In genomic region chr12:89789862-89790261, GRCh38 we compare ENCODE assay signal across 9 cellular contexts.
A peak's percentile ranks its signal among the peaks of the same experiment; 100 is the strongest.
DNase-seq lines count a peak whose midpoint lies in the region; ATAC-seq, FAIRE-seq and TF ChIP-seq lines count a peak whose summit lies in the region.
"Had no signal": no experiment of that assay in that cellular context is flagged by ENCODE, and none has a peak within 500 bp of the region (broad histone marks: within the 10 kb centered on the region; RNA-seq: fewer than 3 reads in every experiment).

No MANE protein-coding gene starts in this region.

- H3K36me3 ChIP-seq in liver (ENCODE audit: control insufficient read depth in 4 of 4, insufficient read depth in 3 of 4, low read depth in 1 of 4, low read length in 3 of 4): no peaks in the 10 kb centered on the region
- H3K36me3 ChIP-seq in HepG2 (replicated peaks in 1 of 2; ENCODE audit: control insufficient read depth in 1 of 2, insufficient read depth in 2 of 2, low read length in 2 of 2): no peaks in the 10 kb centered on the region

- peaks cover 24 to 35% of the 10 kb centered on the region in 2 donors for H3K9me3 Mint-ChIP-seq in stimulated activated naive CD8-positive, alpha-beta T cell treated with anti-CD3 and anti-CD28 coated beads, Interleukin-15, amount 100 ng/mL, for 72 hours

- no peak for FAIRE-seq in HepG2 (lab: Jason Lieb, UNC)

- TF ChIP-seq POLR2A in HepG2 (IDR thresholded peaks at IDR 0.05; ENCODE audit: insufficient read depth in 1 of 2, low read depth in 2 of 2, low read length in 2 of 2): no peak

- in situ Hi-C loops in HepG2 (cut with HindIII; ENCODE audit: extremely low pct_ligation_motif_present, low pct_unique_long_range_greater_than_20kb): no loop called here

- no peak overlapping the region for H3K4me3 Mint-ChIP-seq in stimulated activated naive CD8-positive, alpha-beta T cell treated with anti-CD3 and anti-CD28 coated beads, Interleukin-15, amount 100 ng/mL, for 72 hours
- H3K4me3 Mint-ChIP-seq: activated CD4-positive, alpha-beta memory T cell treated with anti-CD3 and anti-CD28 coated beads for 36 hours had no signal

- no peaks in the 10 kb centered on the region for H4K20me1 ChIP-seq in HepG2 (ENCODE audit: insufficient read depth, low read length)

- H3K4me1 Mint-ChIP-seq in stimulated activated naive CD8-positive, alpha-beta T cell treated with anti-CD3 and anti-CD28 coated beads, Interleukin-15, amount 100 ng/mL, for 72 hours: no peaks in the 10 kb centered on the region

- H3K27me3 Mint-ChIP-seq in stimulated activated naive CD8-positive, alpha-beta T cell treated with anti-CD3 and anti-CD28 coated beads, Interleukin-15, amount 100 ng/mL, for 72 hours: no peaks in the 10 kb centered on the region
- H3K27me3 Mint-ChIP-seq: activated CD4-positive, alpha-beta memory T cell treated with anti-CD3 and anti-CD28 coated beads for 36 hours had no signal

- no peaks in the 10 kb centered on the region for H3K79me2 ChIP-seq in HepG2 (ENCODE audit: insufficient read depth, low read length)

- CTCF ChIA-PET in HepG2 (lab: Yijun Ruan, JAX; ENCODE audit: low intra/inter-chr PET ratio, low total read pairs): no interaction called here

- TF ChIP-seq EP300 in HepG2 (IDR thresholded peaks at IDR 0.05; ENCODE audit: low read depth in 2 of 2, low read length in 2 of 2) (no peak), HepG2 (CRISPR knock-in tag; IDR thresholded peaks at IDR 0.05; ENCODE audit: borderline replicate concordance) (no peak)

- peak; percentile 5 to 12 for TF ChIP-seq RAD21 in liver (IDR thresholded peaks at IDR 0.05)
- no peak for TF ChIP-seq RAD21 in HepG2 (CRISPR knock-in tag; IDR thresholded peaks at IDR 0.05)

- H3K9ac ChIP-seq in liver (ENCODE audit: low read depth in 1 of 2, low read length in 2 of 2) (no peak overlapping the region), HepG2 (ENCODE audit: insufficient read depth, low read depth, low read length) (no peak overlapping the region)

- no peak for ATAC-seq in HepG2
- ATAC-seq in HG03354 (IDR thresholded peaks at IDR 0.05; ENCODE audit: poor library complexity, severe bottlenecking, unreplicated experiment): peak; percentile 81
- ATAC-seq in stimulated activated naive CD8-positive, alpha-beta T cell treated with anti-CD3 and anti-CD28 coated beads, Interleukin-15, amount 100 ng/mL, for 72 hours: no peak

- H2AFZ ChIP-seq in HepG2 (ENCODE audit: low read length): no peak overlapping the region

- DNase-seq in HepG2 (ENCODE audit: low spot score) (no peak), cardiac fibroblast (ENCODE audit: low read depth in 2 of 2) (peak; percentile 26 to 32), NCI-H2171 treated with DMSO at 0.1 percent for 48 hours (lab: John Stamatoyannopoulos, UW) (no peak), hypothalamus (lab: John Stamatoyannopoulos, UW) (no peak)
- DNase-seq in stimulated activated CD4-positive, alpha-beta T cell treated with anti-CD3 and anti-CD28 coated beads, Interleukin-4, amount 100 ng/mL, for 24 hours: no peak
- no peak for DNase-seq in stimulated activated naive CD8-positive, alpha-beta T cell treated with anti-CD3 and anti-CD28 coated beads, Interleukin-15, amount 100 ng/mL, for 72 hours
- DNase-seq: activated CD4-positive, alpha-beta memory T cell treated with anti-CD3 and anti-CD28 coated beads for 36 hours had no signal

- H3K27me3 ChIP-seq in liver (ENCODE audit: control insufficient read depth in 4 of 4, insufficient read depth in 4 of 4, low read length in 3 of 4): no peaks in the 10 kb centered on the region
- no peaks in the 10 kb centered on the region for H3K27me3 ChIP-seq in HepG2 (ENCODE audit: control insufficient read depth in 1 of 2, insufficient read depth in 2 of 2, low read length in 2 of 2)

- H3K9me3 ChIP-seq in liver (ENCODE audit: control insufficient read depth in 4 of 4, low read length in 3 of 4) (peaks cover 0 to 7% (median 0%) of the 10 kb centered on the region in 4 donors), HepG2 (ENCODE audit: low read length) (peaks cover 14% of the 10 kb centered on the region)

- POLR2A ChIA-PET in HepG2 (lab: Yijun Ruan, JAX): no interaction called here

- intact Hi-C loops in HepG2 (cut with micrococcal nuclease; ENCODE audit: unreplicated experiment): loop anchor here (5.0 kb wide), 1 partner anchor 1372 kb away; no protein-coding TSS in a partner anchor

- H3K4me2 ChIP-seq in HepG2 (ENCODE audit: low read depth, low read length): no peak overlapping the region

- no TSS peak for BruUV-seq in HepG2 (replicated peaks; lab: Mats Ljungman, UMichigan)

- no peak for TF ChIP-seq CTCF in liver (IDR thresholded peaks at IDR 0.05; ENCODE audit: low read depth, low read length, missing input control)
- TF ChIP-seq CTCF in HepG2 (CRISPR knock-in tag; IDR thresholded peaks at IDR 0.05): no peak
- no peak for TF ChIP-seq CTCF in cardiac fibroblast (IDR thresholded peaks at IDR 0.05; ENCODE audit: low read depth, low read length)

- WGBS in liver: 46% methylated on average over 1 of the region's 1 CpG
- WGBS in HepG2 (ENCODE audit: low lambda C conversion rate): 0% methylated on average over 1 of the region's 1 CpG

- no peak overlapping the region for H3K27ac Mint-ChIP-seq in stimulated activated naive CD8-positive, alpha-beta T cell treated with anti-CD3 and anti-CD28 coated beads, Interleukin-15, amount 100 ng/mL, for 72 hours
- H3K27ac Mint-ChIP-seq: activated CD4-positive, alpha-beta memory T cell treated with anti-CD3 and anti-CD28 coated beads for 36 hours had no signal

- H3K4me3 ChIP-seq in liver (ENCODE audit: low read depth in 1 of 3, low read length in 3 of 3): no peak overlapping the region
- H3K4me3 ChIP-seq in HepG2 (replicated peaks in 1 of 3; ENCODE audit: insufficient read depth in 1 of 3, low read depth in 2 of 3, low read length in 3 of 3): no peak overlapping the region
- H3K4me3 ChIP-seq in cardiac fibroblast (replicated peaks in 1 of 2; ENCODE audit: low read depth in 2 of 2, low read length in 2 of 2): no peak overlapping the region

- no peak overlapping the region for H3K27ac ChIP-seq in liver (ENCODE audit: low read depth in 1 of 2, low read length in 2 of 2)
- no peak overlapping the region for H3K27ac ChIP-seq in HepG2 (ENCODE audit: extremely low read length, insufficient read depth, low read length)

- H3K4me1 ChIP-seq in liver (ENCODE audit: control insufficient read depth in 4 of 4, insufficient read depth in 4 of 4, low read length in 3 of 4) (no peaks in the 10 kb centered on the region), HepG2 (ENCODE audit: insufficient read depth, low read length) (no peaks in the 10 kb centered on the region)

TF ChIP-seq in liver, 16 proteins besides CTCF, POLR2A, EP300 and RAD21:
- TF ChIP-seq RXRA (IDR thresholded peaks at IDR 0.05) (no peak), NR2F2 (IDR thresholded peaks at IDR 0.05) (no peak), EGR1 (IDR thresholded peaks at IDR 0.05; ENCODE audit: low read depth in 2 of 2) (no peak), FOXA1 (IDR thresholded peaks at IDR 0.05) (no peak)

TF ChIP-seq in HepG2, 621 proteins besides CTCF, POLR2A, EP300 and RAD21:
- no peak for TF ChIP-seq TERF1 (CRISPR knock-in tag; IDR thresholded peaks at IDR 0.05)
- no peak for TF ChIP-seq ZNF788 (CRISPR knock-in tag; IDR thresholded peaks at IDR 0.05; ENCODE audit: borderline replicate concordance)
- no peak for TF ChIP-seq ADNP (CRISPR knock-in tag; IDR thresholded peaks at IDR 0.05)
- TF ChIP-seq ZNF282 (IDR thresholded peaks at IDR 0.05; ENCODE audit: partially characterized antibody): no peak
- no peak for TF ChIP-seq ZFAT (CRISPR knock-in tag; conservative IDR thresholded peaks at IDR 0.05)
TF ChIP-seq in HepG2: peak in this region for 0.

Comparison
In these comparisons a context has a peak if more than half of its experiments do, and no peak if none do; other contexts are left out.
1. DNase-seq: peak in cardiac fibroblast (2 of 2); none in HepG2 (single experiment), NCI-H2171 treated with DMSO at 0.1 percent for 48 hours (single experiment), hypothalamus (0 of 51), stimulated activated CD4-positive, alpha-beta T cell treated with anti-CD3 and anti-CD28 coated beads, Interleukin-4, amount 100 ng/mL, for 24 hours (single experiment) and stimulated activated naive CD8-positive, alpha-beta T cell treated with anti-CD3 and anti-CD28 coated beads, Interleukin-15, amount 100 ng/mL, for 72 hours (0 of 2).